1 cellular context compared by ENCODE assay signal in the genomic region with DNA sequence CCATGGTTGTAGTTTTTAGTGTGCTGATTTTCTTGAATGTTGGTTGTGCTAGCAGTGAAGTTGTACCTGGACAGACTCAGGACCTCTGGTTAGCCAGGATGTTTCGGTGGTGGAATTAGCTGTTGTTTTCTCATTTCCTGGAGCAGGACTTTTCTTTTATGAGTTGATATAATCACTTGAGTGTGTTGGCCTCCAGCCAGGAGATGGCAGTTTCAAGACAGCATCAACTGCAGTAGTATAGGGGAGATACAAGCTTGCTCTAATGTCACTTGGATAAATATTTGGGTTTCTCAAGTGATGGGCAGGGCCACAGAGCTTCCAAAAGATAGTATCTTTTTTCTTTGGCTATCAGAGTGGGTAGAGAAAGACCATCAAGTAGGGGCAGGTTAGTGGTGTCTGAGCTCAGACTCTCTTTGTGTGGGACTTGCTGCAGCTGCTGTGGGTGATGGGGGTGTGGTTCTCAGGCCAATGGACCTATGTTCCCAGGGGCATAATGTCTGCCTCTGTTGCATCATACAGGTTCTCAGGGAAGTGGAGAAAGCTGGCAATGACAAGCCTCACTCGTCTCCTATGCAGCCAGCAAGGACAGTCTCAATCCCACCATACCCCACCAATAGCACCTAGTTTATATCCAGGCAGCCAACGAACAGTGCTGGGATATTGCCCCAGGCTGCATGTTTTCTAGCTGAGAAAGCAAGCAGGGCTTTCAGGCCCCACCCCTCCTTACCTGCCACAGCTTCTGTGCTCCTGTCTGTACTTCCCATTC.
TF ChIP-seq lines count a peak whose summit lies in the region.

No MANE protein-coding gene starts in this region.

TF ChIP-seq in H1, 55 proteins besides CTCF, POLR2A, EP300 and RAD21:
- TF ChIP-seq, protein P1, sequence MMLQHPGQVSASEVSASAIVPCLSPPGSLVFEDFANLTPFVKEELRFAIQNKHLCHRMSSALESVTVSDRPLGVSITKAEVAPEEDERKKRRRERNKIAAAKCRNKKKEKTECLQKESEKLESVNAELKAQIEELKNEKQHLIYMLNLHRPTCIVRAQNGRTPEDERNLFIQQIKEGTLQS (IDR thresholded peaks at IDR 0.05; ENCODE audit: insufficient read depth, low read depth, low read length), result no peak
- TF ChIP-seq EGR1 (IDR thresholded peaks at IDR 0.05; ENCODE audit: borderline replicate concordance, low read depth, low read length) (no peak), MAFK (IDR thresholded peaks at IDR 0.05; ENCODE audit: low read depth, low read length) (no peak), CHD1 (IDR thresholded peaks at IDR 0.05; ENCODE audit: low read depth, low read length) (no peak), RNF2 (IDR thresholded peaks at IDR 0.05; ENCODE audit: borderline replicate concordance, low read depth, low read length, missing control alignments, poor library complexity, severe bottlenecking) (no peak), FOSL1 (IDR thresholded peaks at IDR 0.05; ENCODE audit: insufficient read depth, low read depth, low read length) (no peak)
- TF ChIP-seq, protein P2, sequence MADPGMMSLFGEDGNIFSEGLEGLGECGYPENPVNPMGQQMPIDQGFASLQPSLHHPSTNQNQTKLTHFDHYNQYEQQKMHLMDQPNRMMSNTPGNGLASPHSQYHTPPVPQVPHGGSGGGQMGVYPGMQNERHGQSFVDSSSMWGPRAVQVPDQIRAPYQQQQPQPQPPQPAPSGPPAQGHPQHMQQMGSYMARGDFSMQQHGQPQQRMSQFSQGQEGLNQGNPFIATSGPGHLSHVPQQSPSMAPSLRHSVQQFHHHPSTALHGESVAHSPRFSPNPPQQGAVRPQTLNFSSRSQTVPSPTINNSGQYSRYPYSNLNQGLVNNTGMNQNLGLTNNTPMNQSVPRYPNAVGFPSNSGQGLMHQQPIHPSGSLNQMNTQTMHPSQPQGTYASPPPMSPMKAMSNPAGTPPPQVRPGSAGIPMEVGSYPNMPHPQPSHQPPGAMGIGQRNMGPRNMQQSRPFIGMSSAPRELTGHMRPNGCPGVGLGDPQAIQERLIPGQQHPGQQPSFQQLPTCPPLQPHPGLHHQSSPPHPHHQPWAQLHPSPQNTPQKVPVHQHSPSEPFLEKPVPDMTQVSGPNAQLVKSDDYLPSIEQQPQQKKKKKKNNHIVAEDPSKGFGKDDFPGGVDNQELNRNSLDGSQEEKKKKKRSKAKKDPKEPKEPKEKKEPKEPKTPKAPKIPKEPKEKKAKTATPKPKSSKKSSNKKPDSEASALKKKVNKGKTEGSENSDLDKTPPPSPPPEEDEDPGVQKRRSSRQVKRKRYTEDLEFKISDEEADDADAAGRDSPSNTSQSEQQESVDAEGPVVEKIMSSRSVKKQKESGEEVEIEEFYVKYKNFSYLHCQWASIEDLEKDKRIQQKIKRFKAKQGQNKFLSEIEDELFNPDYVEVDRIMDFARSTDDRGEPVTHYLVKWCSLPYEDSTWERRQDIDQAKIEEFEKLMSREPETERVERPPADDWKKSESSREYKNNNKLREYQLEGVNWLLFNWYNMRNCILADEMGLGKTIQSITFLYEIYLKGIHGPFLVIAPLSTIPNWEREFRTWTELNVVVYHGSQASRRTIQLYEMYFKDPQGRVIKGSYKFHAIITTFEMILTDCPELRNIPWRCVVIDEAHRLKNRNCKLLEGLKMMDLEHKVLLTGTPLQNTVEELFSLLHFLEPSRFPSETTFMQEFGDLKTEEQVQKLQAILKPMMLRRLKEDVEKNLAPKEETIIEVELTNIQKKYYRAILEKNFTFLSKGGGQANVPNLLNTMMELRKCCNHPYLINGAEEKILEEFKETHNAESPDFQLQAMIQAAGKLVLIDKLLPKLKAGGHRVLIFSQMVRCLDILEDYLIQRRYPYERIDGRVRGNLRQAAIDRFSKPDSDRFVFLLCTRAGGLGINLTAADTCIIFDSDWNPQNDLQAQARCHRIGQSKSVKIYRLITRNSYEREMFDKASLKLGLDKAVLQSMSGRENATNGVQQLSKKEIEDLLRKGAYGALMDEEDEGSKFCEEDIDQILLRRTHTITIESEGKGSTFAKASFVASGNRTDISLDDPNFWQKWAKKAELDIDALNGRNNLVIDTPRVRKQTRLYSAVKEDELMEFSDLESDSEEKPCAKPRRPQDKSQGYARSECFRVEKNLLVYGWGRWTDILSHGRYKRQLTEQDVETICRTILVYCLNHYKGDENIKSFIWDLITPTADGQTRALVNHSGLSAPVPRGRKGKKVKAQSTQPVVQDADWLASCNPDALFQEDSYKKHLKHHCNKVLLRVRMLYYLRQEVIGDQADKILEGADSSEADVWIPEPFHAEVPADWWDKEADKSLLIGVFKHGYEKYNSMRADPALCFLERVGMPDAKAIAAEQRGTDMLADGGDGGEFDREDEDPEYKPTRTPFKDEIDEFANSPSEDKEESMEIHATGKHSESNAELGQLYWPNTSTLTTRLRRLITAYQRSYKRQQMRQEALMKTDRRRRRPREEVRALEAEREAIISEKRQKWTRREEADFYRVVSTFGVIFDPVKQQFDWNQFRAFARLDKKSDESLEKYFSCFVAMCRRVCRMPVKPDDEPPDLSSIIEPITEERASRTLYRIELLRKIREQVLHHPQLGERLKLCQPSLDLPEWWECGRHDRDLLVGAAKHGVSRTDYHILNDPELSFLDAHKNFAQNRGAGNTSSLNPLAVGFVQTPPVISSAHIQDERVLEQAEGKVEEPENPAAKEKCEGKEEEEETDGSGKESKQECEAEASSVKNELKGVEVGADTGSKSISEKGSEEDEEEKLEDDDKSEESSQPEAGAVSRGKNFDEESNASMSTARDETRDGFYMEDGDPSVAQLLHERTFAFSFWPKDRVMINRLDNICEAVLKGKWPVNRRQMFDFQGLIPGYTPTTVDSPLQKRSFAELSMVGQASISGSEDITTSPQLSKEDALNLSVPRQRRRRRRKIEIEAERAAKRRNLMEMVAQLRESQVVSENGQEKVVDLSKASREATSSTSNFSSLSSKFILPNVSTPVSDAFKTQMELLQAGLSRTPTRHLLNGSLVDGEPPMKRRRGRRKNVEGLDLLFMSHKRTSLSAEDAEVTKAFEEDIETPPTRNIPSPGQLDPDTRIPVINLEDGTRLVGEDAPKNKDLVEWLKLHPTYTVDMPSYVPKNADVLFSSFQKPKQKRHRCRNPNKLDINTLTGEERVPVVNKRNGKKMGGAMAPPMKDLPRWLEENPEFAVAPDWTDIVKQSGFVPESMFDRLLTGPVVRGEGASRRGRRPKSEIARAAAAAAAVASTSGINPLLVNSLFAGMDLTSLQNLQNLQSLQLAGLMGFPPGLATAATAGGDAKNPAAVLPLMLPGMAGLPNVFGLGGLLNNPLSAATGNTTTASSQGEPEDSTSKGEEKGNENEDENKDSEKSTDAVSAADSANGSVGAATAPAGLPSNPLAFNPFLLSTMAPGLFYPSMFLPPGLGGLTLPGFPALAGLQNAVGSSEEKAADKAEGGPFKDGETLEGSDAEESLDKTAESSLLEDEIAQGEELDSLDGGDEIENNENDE (IDR thresholded peaks at IDR 0.05; ENCODE audit: insufficient replicate concordance, low read length), result no peak
